Comparison of ENCODE assay signal across 15 cellular contexts in the genomic region with DNA sequence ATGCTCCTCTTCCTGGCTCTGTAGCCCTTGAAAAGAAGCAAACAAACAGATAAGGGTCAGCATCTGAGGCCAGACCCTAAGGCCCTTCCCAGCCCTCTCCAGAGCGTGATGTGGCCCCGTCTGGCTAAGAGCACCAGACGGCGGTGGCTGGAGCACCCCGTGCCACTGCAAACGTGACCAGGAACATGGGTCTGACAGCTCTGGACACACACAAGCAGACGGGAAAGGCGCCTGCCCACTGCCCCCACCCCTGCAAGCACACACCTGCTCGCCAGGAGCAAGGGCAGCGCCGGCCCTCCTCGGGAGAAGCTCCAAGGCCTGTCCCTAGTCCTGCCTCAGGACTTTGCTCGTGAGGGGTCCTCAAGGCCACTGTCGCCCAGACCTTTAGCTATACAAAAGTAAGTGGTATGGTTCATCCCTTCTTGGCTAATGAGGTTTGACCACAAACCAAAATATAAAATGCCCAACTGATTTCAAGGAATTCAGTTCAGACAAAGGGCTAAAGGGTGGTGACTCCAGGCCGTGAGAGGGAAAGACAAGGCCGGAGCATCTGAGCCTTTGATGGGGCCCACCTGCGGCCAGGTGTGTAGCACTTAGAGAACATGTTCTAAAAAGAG.
DNase-seq lines count a peak whose midpoint lies in the region; ATAC-seq and TF ChIP-seq lines count a peak whose summit lies in the region.
"Had no signal": no experiment of that assay in that cellular context is flagged by ENCODE, and none has a peak within 500 bp of the region (broad histone marks: within the 10 kb centered on the region; RNA-seq: fewer than 3 reads in every experiment).

No MANE protein-coding gene starts in this region.

- no peaks in the 10 kb centered on the region for H3K27me3 Mint-ChIP-seq in activated CD8-positive, alpha-beta memory T cell treated with anti-CD3 and anti-CD28 coated beads, Interleukin-2, amount 10 ng/mL, durations not matched to agents 7 days and 5 days
- H3K27me3 Mint-ChIP-seq: activated CD8-positive, alpha-beta T cell treated with anti-CD3 and anti-CD28 coated beads for 36 hours had no signal

- H3K4me1 ChIP-seq in BLaER1 (peaks cover 89% of the 10 kb centered on the region), neutrophil (ENCODE audit: control insufficient read depth in 1 of 2, insufficient read depth in 1 of 2, low read depth in 1 of 2, low read length in 1 of 2) (peaks cover 43 to 47% of the 10 kb centered on the region in 2 experiments)

- CTCF ChIA-PET in activated CD8-positive, alpha-beta memory T cell treated with anti-CD3 and anti-CD28 coated beads, Interleukin-2, amount 10 ng/mL, durations not matched to agents 7 days and 5 days (lab: Charles Lee), result no interaction called here

- no peaks in the 10 kb centered on the region for H3K36me3 Mint-ChIP-seq in activated CD8-positive, alpha-beta memory T cell treated with anti-CD3 and anti-CD28 coated beads, Interleukin-2, amount 10 ng/mL, durations not matched to agents 7 days and 5 days

- H3K4me2 ChIP-seq in BLaER1, result peak overlapping the region; percentile 93

- no peaks in the 10 kb centered on the region for H3K9me3 ChIP-seq in BLaER1
- H3K9me3 ChIP-seq in neutrophil, result no peaks in the 10 kb centered on the region
- H3K9me3 ChIP-seq: SJSA1, testis had no signal

- H4K20me1 ChIP-seq in BLaER1, result no peaks in the 10 kb centered on the region

- no peaks in the 10 kb centered on the region for H3K9me3 Mint-ChIP-seq in activated CD8-positive, alpha-beta memory T cell treated with anti-CD3 and anti-CD28 coated beads, Interleukin-2, amount 10 ng/mL, durations not matched to agents 7 days and 5 days (ENCODE audit: low read depth)
- H3K9me3 Mint-ChIP-seq: activated CD8-positive, alpha-beta T cell treated with anti-CD3 and anti-CD28 coated beads for 36 hours had no signal

- H3K27ac Mint-ChIP-seq in activated CD8-positive, alpha-beta memory T cell treated with anti-CD3 and anti-CD28 coated beads, Interleukin-2, amount 10 ng/mL, durations not matched to agents 7 days and 5 days, result no peak overlapping the region

- TF ChIP-seq CTCF in neutrophil (IDR thresholded peaks at IDR 0.05), result no peak

- H3K27me3 ChIP-seq in BLaER1 (no peaks in the 10 kb centered on the region), neutrophil (no peaks in the 10 kb centered on the region)
- H3K27me3 ChIP-seq: SJSA1, testis had no signal

- no peak overlapping the region for H3K4me3 Mint-ChIP-seq in activated CD8-positive, alpha-beta memory T cell treated with anti-CD3 and anti-CD28 coated beads, Interleukin-2, amount 10 ng/mL, durations not matched to agents 7 days and 5 days
- H3K4me3 Mint-ChIP-seq: activated CD8-positive, alpha-beta T cell treated with anti-CD3 and anti-CD28 coated beads for 36 hours had no signal

- 0 out of 2 replicates have a peak, but pooled peaks cover under 1% of the 10 kb centered on the region for H3K36me3 ChIP-seq in BLaER1
- no peaks in the 10 kb centered on the region for H3K36me3 ChIP-seq in neutrophil
- H3K36me3 ChIP-seq: SJSA1 had no signal

- H3K4me1 Mint-ChIP-seq in activated CD8-positive, alpha-beta memory T cell treated with anti-CD3 and anti-CD28 coated beads, Interleukin-2, amount 10 ng/mL, durations not matched to agents 7 days and 5 days, result peaks cover 12% of the 10 kb centered on the region

- H3K27ac ChIP-seq in BLaER1 (peak overlapping the region; percentile 68), neutrophil (peak overlapping the region; percentile 58)
- H3K27ac ChIP-seq: SJSA1, testis had no signal

- peak; percentile 65 for DNase-seq in NCI-H774 (lab: John Stamatoyannopoulos, UW)
- no peak for DNase-seq in left ventricle myocardium superior
- no peak for DNase-seq in posterior cingulate gyrus
- no peak for DNase-seq in AG20443 (ENCODE audit: low spot score)
- DNase-seq in activated CD8-positive, alpha-beta memory T cell treated with anti-CD3 and anti-CD28 coated beads, Interleukin-2, amount 10 ng/mL, durations not matched to agents 7 days and 5 days, result no peak
- DNase-seq: activated CD8-positive, alpha-beta T cell treated with anti-CD3 and anti-CD28 coated beads for 36 hours; DND-41; NCI-H2171 treated with DMSO at 0.1 percent for 48 hours; NK-92 treated with Interleukin-12 subunit alpha and Interleukin-12 subunit beta, amount 100 ng/mL, for 24 hours; stimulated activated CD4-positive, alpha-beta T cell treated with anti-CD3 and anti-CD28 coated beads, Interleukin-15, amount 100 ng/mL, for 24 hours; testis had no signal

- H3K4me3 ChIP-seq in BLaER1 (peak overlapping the region; percentile 31), neutrophil (ENCODE audit: low read depth in 1 of 2, low read length in 1 of 2) (no peak overlapping the region)
- H3K4me3 ChIP-seq: SJSA1, testis had no signal

- ATAC-seq in left ventricle myocardium superior (peak; percentile 7), GM21526 (IDR thresholded peaks at IDR 0.05; ENCODE audit: low FRiP score, unreplicated experiment) (no peak)
- no peak for ATAC-seq in activated CD8-positive, alpha-beta memory T cell treated with anti-CD3 and anti-CD28 coated beads, Interleukin-2, amount 10 ng/mL, durations not matched to agents 7 days and 5 days
- ATAC-seq: activated CD8-positive, alpha-beta T cell treated with anti-CD3 and anti-CD28 coated beads for 36 hours had no signal

- intact Hi-C loops in left ventricle myocardium superior (cut with micrococcal nuclease) (no loop called here), posterior cingulate gyrus (cut with DNase I) (no loop called here)

- peak overlapping the region; percentile 69 for H3K9ac ChIP-seq in BLaER1
